ENCODE assay signal across 10 cellular contexts in the genomic region with DNA sequence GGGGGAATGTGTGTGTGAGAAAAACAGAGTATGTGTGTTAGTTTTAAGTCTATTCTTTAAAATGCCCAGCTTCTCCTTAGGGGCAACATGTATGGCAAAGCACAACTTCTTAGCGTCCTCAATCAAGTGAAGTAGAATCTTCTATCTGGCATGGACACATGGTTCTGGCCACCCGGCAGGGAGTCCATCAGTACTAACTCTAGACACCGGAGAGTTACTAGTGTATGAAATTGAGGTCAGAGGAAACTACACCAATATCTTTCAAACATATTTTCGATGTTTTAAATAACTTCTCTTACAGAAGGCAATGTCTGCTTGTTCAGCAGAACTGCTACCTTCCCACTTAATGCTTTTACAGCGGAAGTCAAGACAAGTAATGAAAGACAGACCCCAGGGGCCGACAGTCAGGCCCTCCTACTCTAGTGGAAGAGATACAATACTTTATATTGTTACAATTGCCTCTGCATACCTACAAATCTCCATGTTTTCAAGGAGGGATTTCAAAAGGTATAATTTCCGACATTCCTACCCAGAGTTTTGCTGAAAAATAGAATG.
DNase-seq lines count a peak whose midpoint lies in the region; ATAC-seq lines count a peak whose summit lies in the region.
"Had no signal": no experiment of that assay in that cellular context is flagged by ENCODE, and none has a peak within 500 bp of the region (broad histone marks: within the 10 kb centered on the region; RNA-seq: fewer than 3 reads in every experiment).

No MANE protein-coding gene starts in this region.

- H3K36me3 ChIP-seq in stomach smooth muscle (ENCODE audit: control insufficient read depth in 2 of 2, insufficient read depth in 2 of 2, low read length in 2 of 2), result no peaks in the 10 kb centered on the region

- H3K9me3 Mint-ChIP-seq in T-helper 1 cell treated with Interleukin-12 subunit alpha and Interleukin-12 subunit beta and Interleukin-4 antibody, amounts not matched to agents 30 μg/mL and 1 μg/mL, for 36 hours, result no peaks in the 10 kb centered on the region
- H3K9me3 Mint-ChIP-seq in activated naive CD8-positive, alpha-beta T cell treated with anti-CD3 and anti-CD28 coated beads, Interleukin-2, amount 50 U/mL, for 24 hours, result no peaks in the 10 kb centered on the region

- H3K27ac ChIP-seq in layer of hippocampus (ENCODE audit: low read depth, low read length) (peak overlapping the region; percentile 69), stomach smooth muscle (ENCODE audit: low read length) (peak overlapping the region; percentile 100)
- H3K27ac ChIP-seq: 22Rv1 had no signal

- peak overlapping the region; percentile 0 for H3K27ac Mint-ChIP-seq in T-helper 1 cell treated with Interleukin-12 subunit alpha and Interleukin-12 subunit beta and Interleukin-4 antibody, amounts not matched to agents 30 μg/mL and 1 μg/mL, for 36 hours
- H3K27ac Mint-ChIP-seq in activated naive CD8-positive, alpha-beta T cell treated with anti-CD3 and anti-CD28 coated beads, Interleukin-2, amount 50 U/mL, for 24 hours, result peak overlapping the region; percentile 85

- H3K4me3 ChIP-seq in stomach smooth muscle (ENCODE audit: low read length in 2 of 2), result peak overlapping the region; percentile 48 to 85

- peaks cover 57% of the 10 kb centered on the region for H3K27me3 Mint-ChIP-seq in T-helper 1 cell treated with Interleukin-12 subunit alpha and Interleukin-12 subunit beta and Interleukin-4 antibody, amounts not matched to agents 30 μg/mL and 1 μg/mL, for 36 hours (ENCODE audit: low read depth)
- H3K27me3 Mint-ChIP-seq in activated naive CD8-positive, alpha-beta T cell treated with anti-CD3 and anti-CD28 coated beads, Interleukin-2, amount 50 U/mL, for 24 hours, result peaks cover 2% of the 10 kb centered on the region

- peaks cover 70% of the 10 kb centered on the region for H3K4me1 Mint-ChIP-seq in T-helper 1 cell treated with Interleukin-12 subunit alpha and Interleukin-12 subunit beta and Interleukin-4 antibody, amounts not matched to agents 30 μg/mL and 1 μg/mL, for 36 hours (ENCODE audit: low read depth)
- peaks cover 99% of the 10 kb centered on the region for H3K4me1 Mint-ChIP-seq in activated naive CD8-positive, alpha-beta T cell treated with anti-CD3 and anti-CD28 coated beads, Interleukin-2, amount 50 U/mL, for 24 hours

- H3K4me1 ChIP-seq in stomach smooth muscle (ENCODE audit: control insufficient read depth, insufficient read depth, low read length), result peaks cover 86% of the 10 kb centered on the region

- H3K4me3 Mint-ChIP-seq in T-helper 1 cell treated with Interleukin-12 subunit alpha and Interleukin-12 subunit beta and Interleukin-4 antibody, amounts not matched to agents 30 μg/mL and 1 μg/mL, for 36 hours, result no peak overlapping the region
- H3K4me3 Mint-ChIP-seq in activated naive CD8-positive, alpha-beta T cell treated with anti-CD3 and anti-CD28 coated beads, Interleukin-2, amount 50 U/mL, for 24 hours, result no peak overlapping the region

- no peak for DNase-seq in T-helper 1 cell
- DNase-seq in activated naive CD8-positive, alpha-beta T cell treated with anti-CD3 and anti-CD28 coated beads, Interleukin-2, amount 50 U/mL, for 24 hours, result no peak
- no peak for DNase-seq in SKM-1 (lab: John Stamatoyannopoulos, UW; ENCODE audit: unreplicated experiment)
- no peak for DNase-seq in DMS79 treated with DMSO at 0.1 percent for 48 hours (lab: John Stamatoyannopoulos, UW)
- DNase-seq in NCI-H1105 (lab: John Stamatoyannopoulos, UW), result no peak
- DNase-seq: NCI-H187 treated with DMSO at 0.1 percent for 48 hours had no signal

- ATAC-seq in activated naive CD8-positive, alpha-beta T cell treated with anti-CD3 and anti-CD28 coated beads, Interleukin-2, amount 50 U/mL, for 24 hours, result no peak

- peaks cover 29% of the 10 kb centered on the region for H3K36me3 Mint-ChIP-seq in T-helper 1 cell treated with Interleukin-12 subunit alpha and Interleukin-12 subunit beta and Interleukin-4 antibody, amounts not matched to agents 30 μg/mL and 1 μg/mL, for 36 hours (ENCODE audit: low read depth)
- H3K36me3 Mint-ChIP-seq in activated naive CD8-positive, alpha-beta T cell treated with anti-CD3 and anti-CD28 coated beads, Interleukin-2, amount 50 U/mL, for 24 hours (ENCODE audit: low read depth), result peaks cover 50% of the 10 kb centered on the region

- peak overlapping the region; percentile 87 to 100 for H3K9ac ChIP-seq in stomach smooth muscle (ENCODE audit: low read length in 2 of 2)

- H3K27me3 ChIP-seq in layer of hippocampus (ENCODE audit: control insufficient read depth, insufficient read depth, low read length), result no peaks in the 10 kb centered on the region
- H3K27me3 ChIP-seq in stomach smooth muscle (ENCODE audit: control insufficient read depth in 1 of 2, insufficient read depth in 2 of 2, low read length in 2 of 2), result no peaks in the 10 kb centered on the region

- H3K9me3 ChIP-seq in stomach smooth muscle (ENCODE audit: control insufficient read depth in 2 of 2, low read length in 2 of 2), result no peaks in the 10 kb centered on the region
